9 cellular contexts compared by ENCODE assay signal in the genomic region with DNA sequence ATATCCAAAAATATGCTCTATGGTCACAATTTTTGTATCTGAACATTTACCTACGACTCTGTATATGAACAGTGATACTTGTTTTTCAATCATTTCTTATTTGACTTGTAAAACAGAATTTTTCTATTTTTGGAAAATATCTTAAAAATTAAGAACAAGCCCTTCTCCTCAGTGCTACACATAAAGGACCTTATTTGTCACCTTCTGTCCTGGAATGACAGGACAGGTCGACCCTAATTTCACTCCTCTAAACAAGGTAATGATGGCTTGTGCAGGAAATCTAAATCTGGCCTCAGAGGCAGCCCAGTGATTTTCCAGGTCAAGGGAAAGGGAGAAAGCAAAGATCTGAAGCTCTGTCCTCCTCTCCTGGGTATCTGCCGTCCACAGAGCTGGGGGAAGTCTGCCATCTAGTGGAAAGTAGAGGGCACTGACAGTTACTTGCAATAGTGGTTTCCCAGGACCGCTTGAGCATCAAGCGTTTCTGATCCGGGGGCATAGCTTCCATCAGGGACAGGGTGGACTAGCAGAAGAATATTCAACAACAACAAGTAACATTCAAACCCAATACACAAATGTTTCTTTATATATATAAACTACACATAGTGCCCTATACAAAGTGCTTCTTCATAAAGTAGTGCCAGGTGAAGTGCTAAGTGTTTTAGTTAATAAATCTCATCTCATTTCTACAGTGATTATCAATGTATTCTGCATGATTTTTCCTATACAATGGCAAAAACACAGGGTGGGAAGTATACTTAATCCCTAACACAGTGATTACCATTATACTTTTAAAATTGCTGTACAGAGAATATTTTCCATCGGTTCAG.
DNase-seq lines count a peak whose midpoint lies in the region; ATAC-seq and TF ChIP-seq lines count a peak whose summit lies in the region.
"Had no signal": no experiment of that assay in that cellular context is flagged by ENCODE, and none has a peak within 500 bp of the region (broad histone marks: within the 10 kb centered on the region; RNA-seq: fewer than 3 reads in every experiment).

No MANE protein-coding gene starts in this region.

- POLR2A ChIA-PET in CD4-positive, alpha-beta memory T cell (lab: Charles Lee; ENCODE audit: partially characterized antibody), result interaction anchor here (0.7 to 3.1 kb wide), 4 partner anchors 46 to 346 kb away, joined by 3 to 18 read pairs (median 7); no protein-coding TSS in a partner anchor

- no peaks in the 10 kb centered on the region for H3K9me3 Mint-ChIP-seq in CD4-positive, alpha-beta memory T cell
- H3K9me3 Mint-ChIP-seq: activated naive CD4-positive, alpha-beta T cell treated with anti-CD3 and anti-CD28 coated beads, Interleukin-2, amount 50 U/mL, for 24 hours had no signal

- no peak overlapping the region for H3K4me3 ChIP-seq in CD4-positive, alpha-beta memory T cell (ENCODE audit: low read length in 2 of 2)
- H3K4me3 ChIP-seq in dorsolateral prefrontal cortex (no peak overlapping the region), lung (no peak overlapping the region)

- intact Hi-C loops in CD4-positive, alpha-beta memory T cell (cut with micrococcal nuclease), result loop anchor here (1.0 to 2.0 kb wide), 2 partner anchors 161 to 343 kb away; partner anchors contain the start of gene VAV3
- intact Hi-C loops in dorsolateral prefrontal cortex (cut with DNase I), result loop anchor here (2.0 kb wide), 1 partner anchor 343 kb away; no protein-coding TSS in a partner anchor

- H3K27me3 ChIP-seq in CD4-positive, alpha-beta memory T cell (ENCODE audit: insufficient read depth, low read length), result no peaks in the 10 kb centered on the region
- H3K27me3 ChIP-seq in dorsolateral prefrontal cortex, result no peaks in the 10 kb centered on the region
- H3K27me3 ChIP-seq in lung (ENCODE audit: control insufficient read depth, insufficient read depth), result no peaks in the 10 kb centered on the region

- no peaks in the 10 kb centered on the region for H3K4me1 ChIP-seq in CD4-positive, alpha-beta memory T cell (ENCODE audit: insufficient read depth, low read length)
- peaks cover 0 to 1% of the 10 kb centered on the region in 2 donors for H3K4me1 ChIP-seq in lung (ENCODE audit: control insufficient read depth in 2 of 2, insufficient read depth in 2 of 2, low read length in 2 of 2)

- H3K27ac Mint-ChIP-seq in CD4-positive, alpha-beta memory T cell, result peak overlapping the region in 1 of 7 donors; percentile 18
- H3K27ac Mint-ChIP-seq: activated naive CD4-positive, alpha-beta T cell treated with anti-CD3 and anti-CD28 coated beads, Interleukin-2, amount 50 U/mL, for 24 hours had no signal

- H3K27me3 Mint-ChIP-seq in CD4-positive, alpha-beta memory T cell, result peaks cover 0 to 2% of the 10 kb centered on the region in 2 donors
- H3K27me3 Mint-ChIP-seq: activated naive CD4-positive, alpha-beta T cell treated with anti-CD3 and anti-CD28 coated beads, Interleukin-2, amount 50 U/mL, for 24 hours had no signal

- DNase-seq in CD4-positive, alpha-beta memory T cell, result peak; percentile 53 to 72 (median 67)
- DNase-seq in NCI-H526 (lab: John Stamatoyannopoulos, UW) (peak; percentile 73 to 80), dorsolateral prefrontal cortex (peak in 8 of 10 donors; percentile 34 to 71 (median 64)), lung (ENCODE audit: low spot score) (peak; percentile 71)
- DNase-seq in activated CD4-positive, alpha-beta T cell treated with anti-CD3 and anti-CD28 coated beads, Interleukin-2, amount 50 U/mL, for 24 hours (ENCODE audit: low read depth in 1 of 2, low spot score in 1 of 2), result peak; percentile 39 to 68
- peak; percentile 23 for DNase-seq in stimulated activated CD8-positive, alpha-beta memory T cell treated with anti-CD3 and anti-CD28 coated beads, Interleukin-15, amount 100 ng/mL, for 24 hours (ENCODE audit: low read depth)

- WGBS in lung, 2 donors, result 7 to 9% methylated on average over 7 of the region's 7 CpGs

- no peak overlapping the region for H3K27ac ChIP-seq in CD4-positive, alpha-beta memory T cell (ENCODE audit: low read depth, low read length)
- H3K27ac ChIP-seq in dorsolateral prefrontal cortex (peak overlapping the region in 1 of 59 donors; percentile 53), lung (ENCODE audit: low read depth in 1 of 2, low read length in 1 of 2) (no peak overlapping the region)

- ATAC-seq in GM19397 (IDR thresholded peaks at IDR 0.05; ENCODE audit: unreplicated experiment) (peak; percentile 92), HG03460 (IDR thresholded peaks at IDR 0.05; ENCODE audit: unreplicated experiment) (peak; percentile 94), lung (ENCODE audit: insufficient read depth, low FRiP score) (peak; percentile 83)

- CTCF ChIA-PET in CD4-positive, alpha-beta memory T cell (lab: Charles Lee; ENCODE audit: partially characterized antibody), result interaction anchor here (0.6 to 14.0 kb wide), 24 partner anchors 10 to 435 kb away, joined by 3 to 614 read pairs (median 4); partner anchors contain the start of genes EEIG2, SLC25A24 and VAV3

- TF ChIP-seq CTCF in dorsolateral prefrontal cortex (IDR thresholded peaks at IDR 0.05 in 54 of 56, conservative IDR thresholded peaks at IDR 0.05 in 2 of 56; ENCODE audit: low read depth in 1 of 56, partially characterized antibody in 56 of 56), result peak; percentile 80 to 98 (median 94)
- peak; percentile 94 for TF ChIP-seq CTCF in lung (IDR thresholded peaks at IDR 0.05; ENCODE audit: control extremely low read depth, extremely low read depth)

- H3K4me1 Mint-ChIP-seq in CD4-positive, alpha-beta memory T cell, result peaks cover 0 to 6% (median 5%) of the 10 kb centered on the region in 4 donors

- H3K36me3 Mint-ChIP-seq in CD4-positive, alpha-beta memory T cell, result no peaks in the 10 kb centered on the region
- H3K36me3 Mint-ChIP-seq: activated naive CD4-positive, alpha-beta T cell treated with anti-CD3 and anti-CD28 coated beads, Interleukin-2, amount 50 U/mL, for 24 hours had no signal

- no peaks in the 10 kb centered on the region for H3K9me3 ChIP-seq in CD4-positive, alpha-beta memory T cell (ENCODE audit: control insufficient read depth in 1 of 2, low read length in 2 of 2)
- no peaks in the 10 kb centered on the region for H3K9me3 ChIP-seq in lung (ENCODE audit: control insufficient read depth in 2 of 2, insufficient read depth in 1 of 2, low read length in 1 of 2)

- H3K4me3 Mint-ChIP-seq in CD4-positive, alpha-beta memory T cell, result no peak overlapping the region
- H3K4me3 Mint-ChIP-seq: activated naive CD4-positive, alpha-beta T cell treated with anti-CD3 and anti-CD28 coated beads, Interleukin-2, amount 50 U/mL, for 24 hours had no signal

- H3K36me3 ChIP-seq in CD4-positive, alpha-beta memory T cell (ENCODE audit: insufficient read depth, low read length), result no peaks in the 10 kb centered on the region
- H3K36me3 ChIP-seq in lung (ENCODE audit: control insufficient read depth in 2 of 2, insufficient read depth in 2 of 2, low read length in 2 of 2), result no peaks in the 10 kb centered on the region

Comparison
In these comparisons a context has a peak if more than half of its experiments do, and no peak if none do; other contexts are left out.
1. DNase-seq: peak in every context shown above with its lines; median percentile 76 in NCI-H526; 71 in lung; 67 in CD4-positive, alpha-beta memory T cell; 64 in dorsolateral prefrontal cortex; 54 in activated CD4-positive, alpha-beta T cell treated with anti-CD3 and anti-CD28 coated beads, Interleukin-2, amount 50 U/mL, for 24 hours; 23 in stimulated activated CD8-positive, alpha-beta memory T cell treated with anti-CD3 and anti-CD28 coated beads, Interleukin-15, amount 100 ng/mL, for 24 hours.